ENCODE assay signal across 14 cellular contexts in genomic region chr19:13016245-13016627, GRCh38. TPM values are rescaled to one million over a fixed set of nuclear protein-coding genes. Genes with fewer than 3 reads are reported as not detected.
DNase-seq lines count a peak whose midpoint lies in the region; ATAC-seq, FAIRE-seq and TF ChIP-seq lines count a peak whose summit lies in the region.
"Had no signal": no experiment of that assay in that cellular context is flagged by ENCODE, and none has a peak within 500 bp of the region (broad histone marks: within the 10 kb centered on the region; RNA-seq: fewer than 3 reads in every experiment).

No MANE protein-coding gene starts in this region.

- no peaks in the 10 kb centered on the region for H3K36me3 Mint-ChIP-seq in immature natural killer cell
- H3K36me3 Mint-ChIP-seq: natural killer cell had no signal

- H3K9ac ChIP-seq in BLaER1 treated with 17β-estradiol and CSF1 and Interleukin-3, amounts not matched to agents 10 nM and 100 nM, result peak overlapping the region in 4 of 11 experiments; percentile 28 to 61 (median 50); a peak in 4 of 22 replicates
- peak overlapping the region; percentile 78 for H3K9ac ChIP-seq in keratinocyte (ENCODE audit: control insufficient read depth, extremely low read depth, insufficient read depth, low read length)
- peak overlapping the region in 2 of 5 donors; percentile 27 to 52 for H3K9ac ChIP-seq in subcutaneous abdominal adipose tissue (ENCODE audit: low read length in 5 of 5)

- no peak for DNase-seq in ascending aorta (ENCODE audit: low spot score in 2 of 2)
- DNase-seq in keratinocyte (ENCODE audit: low read depth, low spot score), result no peak
- DNase-seq in immature natural killer cell, result no peak
- DNase-seq in right lobe of liver, result no peak
- no peak for DNase-seq in GM19239 (ENCODE audit: insufficient read length, low spot score)
- DNase-seq: activated CD4-positive, alpha-beta T cell treated with anti-CD3 and anti-CD28 coated beads, Interleukin-2, amount 50 U/mL, for 48 hours; natural killer cell; SHP77 treated with DMSO at 0.1 percent for 48 hours; stimulated activated naive CD4-positive, alpha-beta T cell treated with Interleukin-2 at 50 U/mL for 16 hours had no signal

- WGBS in right lobe of liver (ENCODE audit: insufficient coverage, low coverage, low lambda C conversion rate, missing lambda C conversion rate), result 79% methylated on average over 7 of the region's 7 CpGs

- ATAC-seq in right lobe of liver (no peak), HG03378 (IDR thresholded peaks at IDR 0.05; ENCODE audit: unreplicated experiment) (no peak)
- ATAC-seq: natural killer cell, right cardiac atrium had no signal

- H3K27ac ChIP-seq in BLaER1 treated with 17β-estradiol and CSF1 and Interleukin-3, amounts not matched to agents 10 nM and 100 nM, result no peak overlapping the region
- peak overlapping the region; percentile 95 to 97 for H3K27ac ChIP-seq in ascending aorta
- H3K27ac ChIP-seq in keratinocyte (ENCODE audit: control insufficient read depth, insufficient read depth, low read length), result peak overlapping the region; percentile 95
- H3K27ac ChIP-seq in subcutaneous abdominal adipose tissue (ENCODE audit: low read depth, low read length), result peak overlapping the region; percentile 99
- no peak overlapping the region for H3K27ac ChIP-seq in right lobe of liver

- H3K4me3 ChIP-seq in BLaER1 treated with 17β-estradiol and CSF1 and Interleukin-3, amounts not matched to agents 10 nM and 100 nM, result 0 out of 20 replicates have a peak overlapping the region, but pooled peaks of 1 of the 10 experiments have one; percentile 19
- H3K4me3 ChIP-seq in ascending aorta (peak overlapping the region in 1 of 2 donors; percentile 56), keratinocyte (ENCODE audit: control insufficient read depth in 2 of 3, extremely low read depth in 1 of 3, insufficient read depth in 2 of 3, low read depth in 1 of 3, low read length in 3 of 3) (peak overlapping the region in 2 of 3 experiments; percentile 72 to 74), subcutaneous abdominal adipose tissue (ENCODE audit: low read depth in 1 of 5, low read length in 5 of 5) (peak overlapping the region in 1 of 5 donors; percentile 22), right lobe of liver (no peak overlapping the region)

- no peaks in the 10 kb centered on the region for H3K9me3 ChIP-seq in BLaER1 treated with 17β-estradiol and CSF1 and Interleukin-3, amounts not matched to agents 10 nM and 100 nM (replicated peaks in 1 of 11)
- H3K9me3 ChIP-seq in ascending aorta (no peaks in the 10 kb centered on the region), keratinocyte (ENCODE audit: control insufficient read depth, low read depth, low read length) (no peaks in the 10 kb centered on the region), subcutaneous abdominal adipose tissue (ENCODE audit: control insufficient read depth in 5 of 5, low read length in 5 of 5) (no peaks in the 10 kb centered on the region), right lobe of liver (no peaks in the 10 kb centered on the region)

- no peaks in the 10 kb centered on the region for H3K36me3 ChIP-seq in BLaER1 treated with 17β-estradiol and CSF1 and Interleukin-3, amounts not matched to agents 10 nM and 100 nM
- H3K36me3 ChIP-seq in ascending aorta (no peaks in the 10 kb centered on the region), keratinocyte (ENCODE audit: control insufficient read depth in 2 of 2, extremely low read depth in 1 of 2, insufficient read depth in 2 of 2, low read length in 2 of 2) (no peaks in the 10 kb centered on the region), subcutaneous abdominal adipose tissue (ENCODE audit: control insufficient read depth in 5 of 5, insufficient read depth in 5 of 5, low read length in 5 of 5) (no peaks in the 10 kb centered on the region), right lobe of liver (no peaks in the 10 kb centered on the region)

- H3K4me1 Mint-ChIP-seq in immature natural killer cell, result peaks cover 24 to 27% of the 10 kb centered on the region in 2 donors

- FAIRE-seq in keratinocyte (lab: Jason Lieb, UNC) (no peak), GM19239 (lab: Jason Lieb, UNC) (no peak)
- FAIRE-seq: endometrium had no signal

- H3K9me3 Mint-ChIP-seq in immature natural killer cell, result peaks cover 0 to 9% (median 0%) of the 10 kb centered on the region in 6 donors
- H3K9me3 Mint-ChIP-seq: natural killer cell had no signal

- H4K20me1 ChIP-seq in BLaER1 treated with 17β-estradiol and CSF1 and Interleukin-3, amounts not matched to agents 10 nM and 100 nM, result peaks cover 3 to 98% (median 72%) of the 10 kb centered on the region in 11 experiments; a peak in 21 of 22 replicates
- H4K20me1 ChIP-seq in keratinocyte (ENCODE audit: control insufficient read depth, extremely low read depth, insufficient read depth, low read length), result no peaks in the 10 kb centered on the region

- H3K9me1 ChIP-seq in keratinocyte (ENCODE audit: control insufficient read depth, extremely low read depth, insufficient read depth, low read length), result no peaks in the 10 kb centered on the region

- H2AFZ ChIP-seq in keratinocyte (ENCODE audit: control insufficient read depth, low read length), result no peak overlapping the region

- intact Hi-C loops in ascending aorta (cut with DNase I), result loop anchor here (2.0 kb wide), 1 partner anchor 15 kb away; no protein-coding TSS in a partner anchor
- intact Hi-C loops in right lobe of liver (cut with DNase I), result no loop called here

- H3K27ac Mint-ChIP-seq in immature natural killer cell, result no peak overlapping the region
- H3K27ac Mint-ChIP-seq: natural killer cell had no signal

- peaks cover 88 to 99% (median 98%) of the 10 kb centered on the region in 11 experiments for H3K27me3 ChIP-seq in BLaER1 treated with 17β-estradiol and CSF1 and Interleukin-3, amounts not matched to agents 10 nM and 100 nM
- no peaks in the 10 kb centered on the region for H3K27me3 ChIP-seq in ascending aorta
- H3K27me3 ChIP-seq in keratinocyte (ENCODE audit: control insufficient read depth, extremely low read depth, insufficient read depth, low read length), result peaks cover 7% of the 10 kb centered on the region
- no peaks in the 10 kb centered on the region for H3K27me3 ChIP-seq in subcutaneous abdominal adipose tissue (ENCODE audit: control insufficient read depth in 5 of 5, insufficient read depth in 4 of 5, low read length in 5 of 5)
- no peaks in the 10 kb centered on the region for H3K27me3 ChIP-seq in right lobe of liver

- dilution Hi-C loops in keratinocyte (cut with MboI; ENCODE audit: extremely low pct_ligation_motif_present, low sequenced_read_pairs), result no loop called here

- peaks cover 48 to 99% (median 90%) of the 10 kb centered on the region in 10 experiments for H3K4me1 ChIP-seq in BLaER1 treated with 17β-estradiol and CSF1 and Interleukin-3, amounts not matched to agents 10 nM and 100 nM
- peaks cover 8 to 63% of the 10 kb centered on the region in 2 donors for H3K4me1 ChIP-seq in ascending aorta
- peaks cover 82% of the 10 kb centered on the region for H3K4me1 ChIP-seq in keratinocyte (ENCODE audit: control insufficient read depth, extremely low read depth, insufficient read depth, low read length)
- H3K4me1 ChIP-seq in subcutaneous abdominal adipose tissue (ENCODE audit: control insufficient read depth in 5 of 5, insufficient read depth in 5 of 5, low read length in 5 of 5), result peaks cover 11 to 100% (median 95%) of the 10 kb centered on the region in 5 donors
- H3K4me1 ChIP-seq in right lobe of liver, result peaks cover 0 to 22% (median 2%) of the 10 kb centered on the region in 4 donors

- H3K27me3 Mint-ChIP-seq in immature natural killer cell (ENCODE audit: low read depth in 3 of 3), result peaks cover 36 to 63% (median 39%) of the 10 kb centered on the region in 3 donors

- TF ChIP-seq POLR2A in right lobe of liver (IDR thresholded peaks at IDR 0.05), result no peak

- no peak for TF ChIP-seq CTCF in ascending aorta (IDR thresholded peaks at IDR 0.05)
- TF ChIP-seq CTCF in keratinocyte (optimal IDR thresholded peaks at IDR 0.05 in 1 of 3, IDR thresholded peaks at IDR 0.05 in 1 of 3, conservative IDR thresholded peaks at IDR 0.05 in 1 of 3; ENCODE audit: extremely low read depth in 1 of 3, insufficient read depth in 2 of 3, low read length in 3 of 3), result no peak
- TF ChIP-seq CTCF in right lobe of liver (IDR thresholded peaks at IDR 0.05), result no peak

- H3K4me3 Mint-ChIP-seq in immature natural killer cell, result no peak overlapping the region
- H3K4me3 Mint-ChIP-seq: natural killer cell had no signal

- peaks cover 86% of the 10 kb centered on the region for H3K79me2 ChIP-seq in keratinocyte (ENCODE audit: control insufficient read depth, insufficient read depth, low read length)

- peak overlapping the region; percentile 44 to 93 (median 83); a peak in 21 of 22 replicates for H3K4me2 ChIP-seq in BLaER1 treated with 17β-estradiol and CSF1 and Interleukin-3, amounts not matched to agents 10 nM and 100 nM
- H3K4me2 ChIP-seq in keratinocyte (ENCODE audit: control insufficient read depth, extremely low read depth, insufficient read depth, low read depth, low read length), result peak overlapping the region; percentile 86

RNA-seq across cellular contexts. Expression of gene NFIX, which starts 21.0 kb away (rescaled TPM):
- total RNA-seq in ascending aorta (76.5 TPM), right lobe of liver (10 to 100 TPM; 20.3 to 40.0 (median 26.7) TPM)
- polyA plus RNA-seq in keratinocyte (3.1 to 21.4 TPM (median 5.2 TPM) in 3 replicates), immature natural killer cell (under 1 TPM in 1 of 3 donors, not detected in 2; 0.49 TPM)
- 13.1 TPM for polyA plus RNA-seq in keratinocyte (2011; ENCODE audit: low read depth)
- 8.8 and 19.1 TPM in 2 replicates for polyA plus RNA-seq in keratinocyte (2011; cell fraction: cytosol; rRNA removed)
- polyA plus RNA-seq in keratinocyte (2011; cell fraction: nucleus; rRNA removed), result 16.8 and 22.7 TPM in 2 replicates
- 11.9 and 50.9 TPM in 2 replicates for polyA plus RNA-seq in keratinocyte (2012; ENCODE audit: low replicate concordance)
- polyA minus RNA-seq in keratinocyte, result 8.7 to 101 TPM (median 9.2 TPM) in 3 replicates
- 22.1 TPM for polyA minus RNA-seq in keratinocyte (2011; cell fraction: cytosol; rRNA and poly(A)+ RNA removed)
- 9.8 and 16.2 TPM in 2 replicates for polyA minus RNA-seq in keratinocyte (2011; cell fraction: nucleus; rRNA and poly(A)+ RNA removed)

RNA-seq across cellular contexts. Expression of gene DAND5, which starts 46.9 kb away (rescaled TPM):
- total RNA-seq in ascending aorta (not detected), right lobe of liver (not detected)
- polyA plus RNA-seq in keratinocyte (0.09 TPM in 1 of 3 replicates, not detected in the others), immature natural killer cell (not detected)
- not detected for polyA plus RNA-seq in keratinocyte (2011; ENCODE audit: low read depth)
- polyA plus RNA-seq in keratinocyte (2011; cell fraction: cytosol; rRNA removed), result not detected in 2 replicates
- 0.06 and 0.08 TPM in 2 replicates for polyA plus RNA-seq in keratinocyte (2011; cell fraction: nucleus; rRNA removed)
- polyA plus RNA-seq in keratinocyte (2012; ENCODE audit: low replicate concordance), result 0.06 TPM in 1 of 2 replicates, not detected in the other
- not detected in 3 replicates for polyA minus RNA-seq in keratinocyte
- polyA minus RNA-seq in keratinocyte (2011; cell fraction: cytosol; rRNA and poly(A)+ RNA removed), result not detected
- not detected in 2 replicates for polyA minus RNA-seq in keratinocyte (2011; cell fraction: nucleus; rRNA and poly(A)+ RNA removed)
- total RNA-seq: natural killer cell had no signal

RNA-seq across cellular contexts. Expression of gene GADD45GIP1, which starts 59.2 kb away (rescaled TPM):
- total RNA-seq in ascending aorta, result 42.7 TPM
- polyA plus RNA-seq in keratinocyte, result 27.8 to 38.4 TPM (median 35.5 TPM) in 3 replicates
- polyA plus RNA-seq in keratinocyte (2011; ENCODE audit: low read depth), result 22.7 TPM
- 10.8 and 29.0 TPM in 2 replicates for polyA plus RNA-seq in keratinocyte (2011; cell fraction: cytosol; rRNA removed)
- polyA plus RNA-seq in keratinocyte (2011; cell fraction: nucleus; rRNA removed), result 9.8 and 10.6 TPM in 2 replicates
- polyA plus RNA-seq in keratinocyte (2012; ENCODE audit: low replicate concordance), result 18.1 and 56.9 TPM in 2 replicates
- 4.4 to 9.0 TPM (median 4.6 TPM) in 3 replicates for polyA minus RNA-seq in keratinocyte
- 43.2 TPM for polyA minus RNA-seq in keratinocyte (2011; cell fraction: cytosol; rRNA and poly(A)+ RNA removed)
- 2.9 and 3.7 TPM in 2 replicates for polyA minus RNA-seq in keratinocyte (2011; cell fraction: nucleus; rRNA and poly(A)+ RNA removed)
- polyA plus RNA-seq in immature natural killer cell, result 10 to 100 TPM; 37.4 to 69.1 (median 56.8) TPM
- total RNA-seq in right lobe of liver, result 10 to 100 TPM in 3 of 6 experiments, 1 to 10 TPM in 3; 7.7 to 29.3 (median 10.0) TPM

Comparison
In these comparisons a context has a peak if more than half of its experiments do, and no peak if none do; other contexts are left out.
1. H3K27ac ChIP-seq: peak in ascending aorta (2 of 2), keratinocyte (single experiment) and subcutaneous abdominal adipose tissue (single experiment); none in BLaER1 treated with 17β-estradiol and CSF1 and Interleukin-3, amounts not matched to agents 10 nM and 100 nM (0 of 11) and right lobe of liver (0 of 3).
2. H3K4me3 ChIP-seq: peak in keratinocyte (2 of 3); none in right lobe of liver (0 of 3).